In genomic region chr1:40363721-40364120, GRCh38 we compare ENCODE assay signal across 10 cellular contexts. TPM values are rescaled to one million over a fixed set of nuclear protein-coding genes. Genes with fewer than 3 reads are reported as not detected.
DNase-seq lines count a peak whose midpoint lies in the region; ATAC-seq, FAIRE-seq and TF ChIP-seq lines count a peak whose summit lies in the region.
"Had no signal": no experiment of that assay in that cellular context is flagged by ENCODE, and none has a peak within 500 bp of the region (broad histone marks: within the 10 kb centered on the region; RNA-seq: fewer than 3 reads in every experiment).

No MANE protein-coding gene starts in this region.

- no peaks in the 10 kb centered on the region for H3K36me3 Mint-ChIP-seq in astrocyte (ENCODE audit: low read depth, unreplicated experiment)

- no peaks in the 10 kb centered on the region for H3K4me1 ChIP-seq in astrocyte (ENCODE audit: insufficient read depth, low read length)

- no peak overlapping the region for H3K27ac Mint-ChIP-seq in astrocyte (ENCODE audit: unreplicated experiment)

- H3K79me2 ChIP-seq in astrocyte (ENCODE audit: insufficient read depth, low read length): no peaks in the 10 kb centered on the region

- peak; percentile 47 for TF ChIP-seq CTCF in GM06990 (IDR thresholded peaks at IDR 0.05; ENCODE audit: insufficient read depth, low read length, poor library complexity, severe bottlenecking)
- TF ChIP-seq CTCF in astrocyte (IDR thresholded peaks at IDR 0.05; ENCODE audit: insufficient read depth, low read depth, low read length): peak; percentile 5

- peaks cover 8% of the 10 kb centered on the region for H3K9me3 Mint-ChIP-seq in astrocyte (ENCODE audit: unreplicated experiment)

- no peaks in the 10 kb centered on the region for H3K9me3 ChIP-seq in astrocyte (ENCODE audit: insufficient read depth, low read depth, low read length)

- H3K4me1 Mint-ChIP-seq in astrocyte (ENCODE audit: low read depth, unreplicated experiment): no peaks in the 10 kb centered on the region

- peak; percentile 84 for ATAC-seq in HG03045 (IDR thresholded peaks at IDR 0.05; ENCODE audit: unreplicated experiment)

- H3K4me3 ChIP-seq in GM06990 (replicated peaks; ENCODE audit: low read depth, low read length) (no peak overlapping the region), astrocyte (ENCODE audit: insufficient read depth, low read depth, low read length) (no peak overlapping the region)

- FAIRE-seq in GM19239 (lab: Jason Lieb, UNC): peak; percentile 80
- FAIRE-seq in astrocyte (lab: Jason Lieb, UNC): no peak
- FAIRE-seq: endometrium had no signal

- H2AFZ ChIP-seq in astrocyte (ENCODE audit: low read depth, low read length): no peak overlapping the region

- no peaks in the 10 kb centered on the region for H3K36me3 ChIP-seq in GM06990 (ENCODE audit: control insufficient read depth, insufficient read depth, low read length)
- H3K36me3 ChIP-seq in astrocyte (ENCODE audit: insufficient read depth, low read length): no peaks in the 10 kb centered on the region
- H3K36me3 ChIP-seq: WERI-Rb-1 had no signal

- DNase-seq in GM06990 (ENCODE audit: extremely low read depth, insufficient read length) (peak; percentile 55), GM19239 (ENCODE audit: insufficient read length, low spot score) (no peak), astrocyte (ENCODE audit: low read depth) (no peak), HPDE6-E6E7 (ENCODE audit: extremely low spot score) (no peak), AG20443 (ENCODE audit: low spot score) (no peak), DMS153 (lab: John Stamatoyannopoulos, UW) (no peak), NCI-H226 (no peak)
- DNase-seq: WERI-Rb-1 had no signal

- H3K9ac ChIP-seq in astrocyte (ENCODE audit: low read length): no peak overlapping the region

- peaks cover 2% of the 10 kb centered on the region for H3K27me3 Mint-ChIP-seq in astrocyte (ENCODE audit: low read depth, unreplicated experiment)

- H3K27ac ChIP-seq in astrocyte (ENCODE audit: low read depth, low read length): no peak overlapping the region
- H3K27ac ChIP-seq: WERI-Rb-1 had no signal

- H4K20me1 ChIP-seq in astrocyte (ENCODE audit: insufficient read depth, low read length): no peaks in the 10 kb centered on the region

- H3K4me3 Mint-ChIP-seq in astrocyte (ENCODE audit: unreplicated experiment): no peak overlapping the region

- H3K27me3 ChIP-seq in GM06990 (replicated peaks; ENCODE audit: control insufficient read depth, insufficient read depth, low read length) (no peaks in the 10 kb centered on the region), astrocyte (ENCODE audit: insufficient read depth, low read length) (no peaks in the 10 kb centered on the region)

- H3K4me2 ChIP-seq in astrocyte (ENCODE audit: low read length): no peak overlapping the region

RNA-seq across cellular contexts. Expression of gene SMAP2, which starts 9.8 kb away (rescaled TPM):
- 16.8 and 18.3 TPM in 2 replicates for total RNA-seq in astrocyte

RNA-seq across cellular contexts. Expression of gene COL9A2, which starts 46.6 kb away (rescaled TPM):
- total RNA-seq in astrocyte: 1.5 and 2.1 TPM in 2 replicates
